In genomic region chr16:23132921-23133532, GRCh38 we compare ENCODE assay signal across 12 cellular contexts. TPM values are rescaled to one million over a fixed set of nuclear protein-coding genes. Genes with fewer than 3 reads are reported as not detected.
A peak's percentile ranks its signal among the peaks of the same experiment; 100 is the strongest.
DNase-seq lines count a peak whose midpoint lies in the region; ATAC-seq and TF ChIP-seq lines count a peak whose summit lies in the region.
"Had no signal": no experiment of that assay in that cellular context is flagged by ENCODE, and none has a peak within 500 bp of the region (broad histone marks: within the 10 kb centered on the region; RNA-seq: fewer than 3 reads in every experiment).

No MANE protein-coding gene starts in this region.

- no peak for ATAC-seq in HG03565 (IDR thresholded peaks at IDR 0.05; ENCODE audit: unreplicated experiment)
- ATAC-seq: A549 had no signal

- H3K36me3 ChIP-seq in breast epithelium: no peaks in the 10 kb centered on the region

- CTCF ChIA-PET in MCF 10A (lab: Yijun Ruan, JAX): interaction anchor here (2.2 kb wide), 2 partner anchors 10 kb away, joined by 7 to 8 read pairs; no protein-coding TSS in a partner anchor
- CTCF ChIA-PET in activated CD4-positive, alpha-beta memory T cell treated with anti-CD3 and anti-CD28 coated beads, Interleukin-2, amount 10 ng/mL, durations not matched to agents 7 days and 5 days (lab: Charles Lee): no interaction called here

- H3K36me3 Mint-ChIP-seq in MCF 10A (ENCODE audit: insufficient read depth, unreplicated experiment): no peaks in the 10 kb centered on the region
- H3K36me3 Mint-ChIP-seq in osteocyte (ENCODE audit: unreplicated experiment): peaks cover 4% of the 10 kb centered on the region
- peaks cover 4% of the 10 kb centered on the region for H3K36me3 Mint-ChIP-seq in activated CD4-positive, alpha-beta memory T cell treated with anti-CD3 and anti-CD28 coated beads, Interleukin-2, amount 10 ng/mL, durations not matched to agents 7 days and 5 days (ENCODE audit: low read depth)

- no peaks in the 10 kb centered on the region for H3K4me1 ChIP-seq in breast epithelium

- no peak for TF ChIP-seq POLR2A in breast epithelium (IDR thresholded peaks at IDR 0.05)

- intact Hi-C loops in breast epithelium (cut with DNase I; ENCODE audit: low total_unique reads): no loop called here
- intact Hi-C loops in MCF 10A (cut with micrococcal nuclease): no loop called here

- no peak for TF ChIP-seq CTCF in breast epithelium (IDR thresholded peaks at IDR 0.05)
- TF ChIP-seq CTCF in MCF 10A (IDR thresholded peaks at IDR 0.05; ENCODE audit: unreplicated experiment): no peak
- no peak for TF ChIP-seq CTCF in osteocyte (IDR thresholded peaks at IDR 0.05)
- TF ChIP-seq CTCF in GM13977 (IDR thresholded peaks at IDR 0.05; ENCODE audit: extremely low read depth, insufficient read depth, missing control alignments): no peak

- no peak overlapping the region for H3K4me3 Mint-ChIP-seq in MCF 10A (ENCODE audit: unreplicated experiment)
- no peak overlapping the region for H3K4me3 Mint-ChIP-seq in osteocyte (ENCODE audit: unreplicated experiment)
- H3K4me3 Mint-ChIP-seq in activated CD4-positive, alpha-beta memory T cell treated with anti-CD3 and anti-CD28 coated beads, Interleukin-2, amount 10 ng/mL, durations not matched to agents 7 days and 5 days: no peak overlapping the region
- H3K4me3 Mint-ChIP-seq: stimulated activated naive CD8-positive, alpha-beta T cell treated with anti-CD3 and anti-CD28 coated beads, Interleukin-15, Interleukin-2, amounts not matched to agents 100 ng/mL and 50 ng/mL, for 24 hours; T-helper 2 cell treated with Interferon-gamma antibody and Interleukin-4, amounts not matched to agents 5 μg/mL and 100 μg/mL, for 36 hours had no signal

- H3K27me3 ChIP-seq in breast epithelium: no peaks in the 10 kb centered on the region

- H3K4me3 ChIP-seq in breast epithelium: peak overlapping the region; percentile 1 to 17 (median 17)
- H3K4me3 ChIP-seq: A549 had no signal

- peaks cover 18% of the 10 kb centered on the region for H3K4me1 Mint-ChIP-seq in MCF 10A (ENCODE audit: insufficient read depth, unreplicated experiment)
- peaks cover 22% of the 10 kb centered on the region for H3K4me1 Mint-ChIP-seq in osteocyte (ENCODE audit: unreplicated experiment)
- peaks cover 3% of the 10 kb centered on the region for H3K4me1 Mint-ChIP-seq in activated CD4-positive, alpha-beta memory T cell treated with anti-CD3 and anti-CD28 coated beads, Interleukin-2, amount 10 ng/mL, durations not matched to agents 7 days and 5 days

- POLR2A ChIA-PET in MCF 10A (lab: Yijun Ruan, JAX): interaction anchor here (1.7 to 7.4 kb wide), 3 partner anchors 11 to 16 kb away, joined by 4 to 59 read pairs (median 6); partner anchors contain the start of gene USP31
- POLR2A ChIA-PET in activated CD4-positive, alpha-beta memory T cell treated with anti-CD3 and anti-CD28 coated beads, Interleukin-2, amount 10 ng/mL, durations not matched to agents 7 days and 5 days (lab: Charles Lee): interaction anchor here (0.6 kb wide), 1 partner anchor 12 kb away, joined by 3 read pairs; no protein-coding TSS in a partner anchor

- no peaks in the 10 kb centered on the region for H3K9me3 ChIP-seq in breast epithelium

- H3K27ac Mint-ChIP-seq in MCF 10A (ENCODE audit: low read depth, unreplicated experiment): no peak overlapping the region
- H3K27ac Mint-ChIP-seq in osteocyte (ENCODE audit: unreplicated experiment): peak overlapping the region; percentile 74
- H3K27ac Mint-ChIP-seq in activated CD4-positive, alpha-beta memory T cell treated with anti-CD3 and anti-CD28 coated beads, Interleukin-2, amount 10 ng/mL, durations not matched to agents 7 days and 5 days: no peak overlapping the region
- H3K27ac Mint-ChIP-seq: stimulated activated naive CD8-positive, alpha-beta T cell treated with anti-CD3 and anti-CD28 coated beads, Interleukin-15, Interleukin-2, amounts not matched to agents 100 ng/mL and 50 ng/mL, for 24 hours; T-helper 2 cell treated with Interferon-gamma antibody and Interleukin-4, amounts not matched to agents 5 μg/mL and 100 μg/mL, for 36 hours had no signal

- DNase-seq in breast epithelium (ENCODE audit: low spot score in 2 of 2) (no peak), MCF 10A (ENCODE audit: unreplicated experiment) (no peak), globus pallidus (ENCODE audit: low spot score) (peak; percentile 57), osteocyte (ENCODE audit: extremely low spot score, unreplicated experiment) (no peak), T1000 (lab: John Stamatoyannopoulos, UW) (no peak), GM13977 (ENCODE audit: low spot score) (no peak)
- no peak for DNase-seq in activated CD4-positive, alpha-beta memory T cell treated with anti-CD3 and anti-CD28 coated beads, Interleukin-2, amount 10 ng/mL, durations not matched to agents 7 days and 5 days
- DNase-seq: NCI-H526 had no signal

- BruUV-seq in MCF 10A (replicated peaks; lab: Mats Ljungman, UMichigan): no TSS peak

- in situ Hi-C loops in GM13977 (cut with MboI; ENCODE audit: low pct_unique_long_range_greater_than_20kb, low sequenced_read_pairs, unreplicated experiment): no loop called here

- peak overlapping the region; percentile 63 to 79 for H3K27ac ChIP-seq in breast epithelium
- H3K27ac ChIP-seq: A549 had no signal

- H3K27me3 Mint-ChIP-seq in MCF 10A (ENCODE audit: insufficient read depth, unreplicated experiment) (no peaks in the 10 kb centered on the region), osteocyte (ENCODE audit: unreplicated experiment) (no peaks in the 10 kb centered on the region)
- H3K27me3 Mint-ChIP-seq in activated CD4-positive, alpha-beta memory T cell treated with anti-CD3 and anti-CD28 coated beads, Interleukin-2, amount 10 ng/mL, durations not matched to agents 7 days and 5 days: no peaks in the 10 kb centered on the region
- H3K27me3 Mint-ChIP-seq: stimulated activated naive CD8-positive, alpha-beta T cell treated with anti-CD3 and anti-CD28 coated beads, Interleukin-15, Interleukin-2, amounts not matched to agents 100 ng/mL and 50 ng/mL, for 24 hours had no signal

- H3K9me3 Mint-ChIP-seq in MCF 10A (ENCODE audit: unreplicated experiment): no peaks in the 10 kb centered on the region
- peaks cover 12% of the 10 kb centered on the region for H3K9me3 Mint-ChIP-seq in osteocyte (ENCODE audit: unreplicated experiment)
- H3K9me3 Mint-ChIP-seq in activated CD4-positive, alpha-beta memory T cell treated with anti-CD3 and anti-CD28 coated beads, Interleukin-2, amount 10 ng/mL, durations not matched to agents 7 days and 5 days: peaks cover 16% of the 10 kb centered on the region

RNA-seq across cellular contexts. Expression of gene USP31, which starts 16.2 kb away (rescaled TPM):
- 10 to 100 TPM in 2 of 3 donors, 1 to 10 TPM in 1; 6.7 to 40.7 (median 21.0) TPM for total RNA-seq in breast epithelium
- total RNA-seq in MCF 10A (2022): 23.0 and 26.9 TPM in 2 replicates
- total RNA-seq in osteocyte: 7.9 and 8.4 TPM in 2 replicates
- total RNA-seq in activated CD4-positive, alpha-beta memory T cell treated with anti-CD3 and anti-CD28 coated beads, Interleukin-2, amount 10 ng/mL, durations not matched to agents 7 days and 5 days: 1 to 10 TPM; 5.1 to 5.4 TPM

RNA-seq across cellular contexts. Expression of gene SCNN1G, which starts 49.5 kb away (rescaled TPM):
- total RNA-seq in breast epithelium: 1 to 10 TPM in 2 of 3 donors, not detected in 1; 2.0 to 8.8 TPM
- 7.9 and 11.9 TPM in 2 replicates for total RNA-seq in MCF 10A (2022)
- total RNA-seq in osteocyte: not detected in 2 replicates
- not detected for total RNA-seq in activated CD4-positive, alpha-beta memory T cell treated with anti-CD3 and anti-CD28 coated beads, Interleukin-2, amount 10 ng/mL, durations not matched to agents 7 days and 5 days
